ENCODE assay signal across 25 cellular contexts in genomic region chr3:129345281-129345680, GRCh38.
"Had no signal": no experiment of that assay in that cellular context is flagged by ENCODE, and none has a peak within 500 bp of the region (broad histone marks: within the 10 kb centered on the region; RNA-seq: fewer than 3 reads in every experiment).

No MANE protein-coding gene starts in this region.

- H3K27ac Mint-ChIP-seq: endodermal cell; stimulated activated naive CD8-positive, alpha-beta T cell treated with anti-CD3 and anti-CD28 coated beads, Interleukin-15, amount 100 ng/mL, for 72 hours had no signal

- H3K9me3 ChIP-seq: gastrocnemius medialis, heart left ventricle, left lung, right lobe of liver, suprapubic skin, transverse colon, vagina had no signal

- H3K4me3 ChIP-seq: dorsolateral prefrontal cortex, gastrocnemius medialis, heart left ventricle, left lung, right lobe of liver, suprapubic skin, transverse colon, vagina had no signal

- H3K27ac ChIP-seq: dorsolateral prefrontal cortex, epithelial cell of prostate, gastrocnemius medialis, heart left ventricle, left lung, right lobe of liver, suprapubic skin, transverse colon, vagina had no signal

- H3K36me3 ChIP-seq: gastrocnemius medialis, heart left ventricle, left lung, right lobe of liver, suprapubic skin, transverse colon, vagina had no signal

- H3K36me3 Mint-ChIP-seq: naive thymus-derived CD8-positive, alpha-beta T cell had no signal

- H3K4me3 Mint-ChIP-seq: neural crest cell had no signal

- DNase-seq: cerebellar nuclear complex; effector CD4-positive, alpha-beta T cell; foreskin fibroblast; gastrocnemius medialis; hippocampal formation; left cardiac atrium; left lung; mesenchymal stem cell; midbrain; naive thymus-derived CD8-positive, alpha-beta T cell; right lobe of liver; small intestine; stimulated activated CD4-positive, alpha-beta T cell treated with anti-CD3 and anti-CD28 coated beads, Interleukin-15, amount 100 ng/mL, for 24 hours; stimulated activated CD4-positive, alpha-beta T cell treated with anti-CD3 and anti-CD28 coated beads, Interleukin-2, amount 100 ng/mL, for 48 hours; stimulated activated CD8-positive, alpha-beta memory T cell treated with anti-CD3 and anti-CD28 coated beads, Interleukin-4, amount 100 ng/mL, for 48 hours; stimulated activated naive CD4-positive, alpha-beta T cell; stimulated activated naive CD8-positive, alpha-beta T cell treated with anti-CD3 and anti-CD28 coated beads, Interleukin-15, amount 100 ng/mL, for 72 hours; transverse colon had no signal

- H3K9me3 Mint-ChIP-seq: neural crest cell; stimulated activated naive CD8-positive, alpha-beta T cell treated with anti-CD3 and anti-CD28 coated beads, Interleukin-15, amount 100 ng/mL, for 72 hours had no signal

- H3K27me3 ChIP-seq: right lobe of liver had no signal
